1 cellular context compared by ENCODE assay signal in the genomic region with DNA sequence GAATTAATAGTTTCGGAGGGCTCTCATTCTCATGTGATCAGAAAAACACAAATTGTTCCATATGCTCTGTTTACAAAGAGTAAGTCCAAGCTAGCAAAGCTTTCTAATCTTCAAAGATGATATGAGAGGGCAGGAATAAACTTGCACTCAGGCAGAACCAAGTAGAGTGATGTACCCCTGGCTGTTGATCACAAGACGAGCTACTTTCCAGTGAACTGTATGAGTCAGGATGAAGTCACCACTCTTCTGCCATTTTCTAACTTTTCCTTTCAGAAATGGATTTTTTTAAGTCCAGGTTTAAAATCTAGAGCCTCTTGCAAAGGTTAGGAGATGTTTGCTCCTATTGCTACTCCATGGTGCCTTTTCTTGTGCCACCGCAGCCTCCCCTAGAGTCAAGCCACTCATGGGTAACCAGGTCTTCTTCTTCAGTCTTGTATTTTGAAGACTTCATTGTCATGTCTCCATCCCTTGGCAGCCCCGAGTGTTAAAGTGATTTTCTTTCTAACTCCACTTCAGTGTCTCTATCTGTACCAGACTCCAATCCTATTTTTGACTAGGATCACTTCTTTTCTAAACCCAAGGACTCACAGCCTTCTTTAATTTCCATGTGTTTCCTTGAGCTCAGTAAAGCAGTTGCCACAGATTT.
TF ChIP-seq lines count a peak whose summit lies in the region.

No MANE protein-coding gene starts in this region.

TF ChIP-seq in HCT116, 20 proteins besides CTCF, POLR2A, EP300 and RAD21 (continued from another document):
- TF ChIP-seq ZNF274 (IDR thresholded peaks at IDR 0.05; ENCODE audit: low read depth, low read length): no peak
- no peak for TF ChIP-seq ELF1 (IDR thresholded peaks at IDR 0.05; ENCODE audit: borderline replicate concordance, low read depth)
- no peak for TF ChIP-seq EZH2phosphoT487 (IDR thresholded peaks at IDR 0.05; ENCODE audit: borderline replicate concordance)
- peak; percentile 49; the same call in 1 of the 2 replicates for TF ChIP-seq CBX3 (IDR thresholded peaks at IDR 0.05; ENCODE audit: low read depth)
- peak; percentile 85 for TF ChIP-seq FOSL1 (IDR thresholded peaks at IDR 0.05; ENCODE audit: low read depth)
- no peak for TF ChIP-seq SP1 (IDR thresholded peaks at IDR 0.05; ENCODE audit: low read depth)
- TF ChIP-seq SIN3A (IDR thresholded peaks at IDR 0.05; ENCODE audit: low read depth): no peak
- no peak for TF ChIP-seq REST (IDR thresholded peaks at IDR 0.05; ENCODE audit: low read depth)
- TF ChIP-seq, protein P1, sequence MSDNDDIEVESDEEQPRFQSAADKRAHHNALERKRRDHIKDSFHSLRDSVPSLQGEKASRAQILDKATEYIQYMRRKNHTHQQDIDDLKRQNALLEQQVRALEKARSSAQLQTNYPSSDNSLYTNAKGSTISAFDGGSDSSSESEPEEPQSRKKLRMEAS (IDR thresholded peaks at IDR 0.05): no peak
- TF ChIP-seq EZH2 (IDR thresholded peaks at IDR 0.05): no peak
- TF ChIP-seq ZBTB33 (IDR thresholded peaks at IDR 0.05; ENCODE audit: extremely low read depth, insufficient replicate concordance, low read length): no peak
- TF ChIP-seq TCF7L2 (IDR thresholded peaks at IDR 0.05; ENCODE audit: borderline replicate concordance, extremely low read depth, insufficient read depth, insufficient read length): no peak
- TF ChIP-seq POLR2AphosphoS5 (IDR thresholded peaks at IDR 0.05; ENCODE audit: low read depth, low read length): no peak
- peak; percentile 53 for TF ChIP-seq JUND (IDR thresholded peaks at IDR 0.05)
- TF ChIP-seq ZFX (IDR thresholded peaks at IDR 0.05): no peak
- TF ChIP-seq ATF3 (IDR thresholded peaks at IDR 0.05): no peak
- no peak for TF ChIP-seq YY1 (IDR thresholded peaks at IDR 0.05; ENCODE audit: extremely low read depth, insufficient replicate concordance, low read depth, low read length)
- no peak for TF ChIP-seq EGR1 (IDR thresholded peaks at IDR 0.05; ENCODE audit: low read depth)
